ENCODE assay signal across 8 cellular contexts in genomic region chr7:22499888-22500689, GRCh38. TPM values are rescaled to one million over a fixed set of nuclear protein-coding genes. Genes with fewer than 3 reads are reported as not detected.
A peak's percentile ranks its signal among the peaks of the same experiment; 100 is the strongest.
DNase-seq lines count a peak whose midpoint lies in the region; ATAC-seq and TF ChIP-seq lines count a peak whose summit lies in the region.
"Not testable (repeated sequence)": the region's sequence is repeated elsewhere in the genome, so short reads cannot be mapped to it uniquely, and the experiment has no call there.

Gene STEAP1B (minus strand): TSS chr7:22500188. CDS start chr7:22494855, 5,333 bp downstream.

- H2AK5ac ChIP-seq in neuronal stem cell (ENCODE audit: low read depth, low read length): not testable (repeated sequence)

- H2BK5ac ChIP-seq in neuronal stem cell (ENCODE audit: low read length): not testable (repeated sequence)

- not testable (repeated sequence) for H3K9me3 Mint-ChIP-seq in activated naive CD4-positive, alpha-beta T cell treated with anti-CD3 and anti-CD28 coated beads, Interleukin-2, amount 10 ng/mL, durations not matched to agents 7 days and 5 days; stimulated activated naive B cell treated with anti-CD40 and anti-IgM and Interleukin-4, amounts not matched to agents 10 μg/mL and 1 μg/mL and 100 μg/mL, for 72 hours

- not testable (repeated sequence) for TF ChIP-seq EP300 in Ishikawa (IDR thresholded peaks at IDR 0.05; ENCODE audit: borderline replicate concordance)

- WGBS in neuronal stem cell (ENCODE audit: extremely low coverage in 2 of 2, insufficient read length in 2 of 2, insufficient replicate concordance in 1 of 2), 2 donors: no CpG with 5 or more reads among the region's 55 CpGs

- H3K4ac ChIP-seq in neuronal stem cell (ENCODE audit: low read length): not testable (repeated sequence)

- H3K27me3 ChIP-seq in DOHH2 (ENCODE audit: control insufficient read depth, low read length); SJSA1 (replicated peaks); neuronal stem cell (ENCODE audit: control insufficient read depth in 3 of 3, insufficient read depth in 3 of 3, low read depth in 1 of 3, low read length in 3 of 3): not testable (repeated sequence)

- not testable (repeated sequence) for H4K8ac ChIP-seq in neuronal stem cell (ENCODE audit: low read depth, low read length)

- not testable (repeated sequence) for H2BK15ac ChIP-seq in neuronal stem cell (ENCODE audit: low read length)

- peak within 1 kb of the TSS; percentile 69 for H3K18ac ChIP-seq in neuronal stem cell (ENCODE audit: low read length)

- TF ChIP-seq CTCF in DOHH2 (IDR thresholded peaks at IDR 0.05; ENCODE audit: low read depth, low read length, poor library complexity, severe bottlenecking): peak; percentile 77

- H3K4me1 Mint-ChIP-seq in activated naive CD4-positive, alpha-beta T cell treated with anti-CD3 and anti-CD28 coated beads, Interleukin-2, amount 10 ng/mL, durations not matched to agents 7 days and 5 days; stimulated activated naive B cell treated with anti-CD40 and anti-IgM and Interleukin-4, amounts not matched to agents 10 μg/mL and 1 μg/mL and 100 μg/mL, for 72 hours: not testable (repeated sequence)

- not testable (repeated sequence) for H4K91ac ChIP-seq in neuronal stem cell (ENCODE audit: low read depth, low read length, poor library complexity)

- H3K79me1 ChIP-seq in neuronal stem cell (ENCODE audit: low read depth, low read length): not testable (repeated sequence)

- peak; percentile 49; the same call in 1 of the 2 replicates for TF ChIP-seq RAD21 in Ishikawa (IDR thresholded peaks at IDR 0.05; ENCODE audit: low read depth)

- peak within 1 kb of the TSS; percentile 86 for H3K9ac ChIP-seq in neuronal stem cell (ENCODE audit: low read depth, low read length, poor library complexity)

- H3K4me2 ChIP-seq in DOHH2 (ENCODE audit: low read length): peak within 1 kb of the TSS; percentile 97
- H3K4me2 ChIP-seq in neuronal stem cell (ENCODE audit: insufficient read depth, low read length, poor library complexity, severe bottlenecking): peak within 1 kb of the TSS; percentile 37

- H3K36me3 Mint-ChIP-seq in activated naive CD4-positive, alpha-beta T cell treated with anti-CD3 and anti-CD28 coated beads, Interleukin-2, amount 10 ng/mL, durations not matched to agents 7 days and 5 days; stimulated activated naive B cell treated with anti-CD40 and anti-IgM and Interleukin-4, amounts not matched to agents 10 μg/mL and 1 μg/mL and 100 μg/mL, for 72 hours: not testable (repeated sequence)

- peak; percentile 34 to 69 for DNase-seq in SJSA1 (ENCODE audit: low read depth in 1 of 2, low spot score in 2 of 2)
- DNase-seq in activated naive CD4-positive, alpha-beta T cell treated with anti-CD3 and anti-CD28 coated beads, Interleukin-2, amount 10 ng/mL, durations not matched to agents 7 days and 5 days: peak; percentile 89
- peak; percentile 84 for DNase-seq in germinal center (ENCODE audit: low spot score)
- DNase-seq in neuronal stem cell (ENCODE audit: low spot score): peak; percentile 90
- DNase-seq in stimulated activated naive B cell treated with anti-CD40 and anti-IgM and Interleukin-4, amounts not matched to agents 10 μg/mL and 1 μg/mL and 100 μg/mL, for 72 hours: peak; percentile 80

- not testable (repeated sequence) for H3K36me3 ChIP-seq in DOHH2 (ENCODE audit: control insufficient read depth, low read length); SJSA1; neuronal stem cell (replicated peaks in 1 of 2; ENCODE audit: control insufficient read depth in 2 of 2, insufficient read depth in 2 of 2, low read length in 2 of 2)

- not testable (repeated sequence) for H2BK120ac ChIP-seq in neuronal stem cell (ENCODE audit: low read depth, low read length)

- CTCF ChIA-PET in activated naive CD4-positive, alpha-beta T cell treated with anti-CD3 and anti-CD28 coated beads, Interleukin-2, amount 10 ng/mL, durations not matched to agents 7 days and 5 days (lab: Charles Lee): interaction anchor here (0.6 to 2.0 kb wide), 3 partner anchors 390 to 396 kb away, joined by 3 to 10 read pairs (median 3); no protein-coding TSS in a partner anchor

- H3K27ac ChIP-seq in DOHH2 (ENCODE audit: low read depth, low read length); SJSA1; neuronal stem cell (replicated peaks; ENCODE audit: low read length): not testable (repeated sequence)

- H3K4me1 ChIP-seq in DOHH2 (ENCODE audit: control insufficient read depth, low read length): peaks cover 13% of the 10 kb centered on the region
- H3K4me1 ChIP-seq in SJSA1 (replicated peaks); neuronal stem cell (ENCODE audit: control insufficient read depth in 2 of 2, insufficient read depth in 1 of 2, low read depth in 1 of 2, low read length in 2 of 2): not testable (repeated sequence)

- H3K14ac ChIP-seq in neuronal stem cell (ENCODE audit: low read length): not testable (repeated sequence)

- H2AFZ ChIP-seq in neuronal stem cell (ENCODE audit: low read length): not testable (repeated sequence)

- H3K9me2 ChIP-seq in DOHH2 (replicated peaks; ENCODE audit: control insufficient read depth, low read length): not testable (repeated sequence)

- not testable (repeated sequence) for H3K23ac ChIP-seq in neuronal stem cell (ENCODE audit: low read depth, low read length, poor library complexity)

- not testable (repeated sequence) for H3K9me3 ChIP-seq in DOHH2 (ENCODE audit: control insufficient read depth, insufficient read depth, low read length); SJSA1 (replicated peaks); neuronal stem cell (replicated peaks in 1 of 2; ENCODE audit: control insufficient read depth in 2 of 2, insufficient read depth in 1 of 2, low read depth in 1 of 2, low read length in 2 of 2)

- peak; percentile 94 for ATAC-seq in GM21825 (IDR thresholded peaks at IDR 0.05; ENCODE audit: unreplicated experiment)
- peak; percentile 99 for ATAC-seq in stimulated activated naive B cell treated with anti-CD40 and anti-IgM and Interleukin-4, amounts not matched to agents 10 μg/mL and 1 μg/mL and 100 μg/mL, for 72 hours (replicated peaks)

- not testable (repeated sequence) for H3F3A ChIP-seq in DOHH2 (ENCODE audit: control insufficient read depth, insufficient read depth)

- H3K4me3 ChIP-seq in DOHH2 (ENCODE audit: low read length) (peak within 1 kb of the TSS; percentile 85), neuronal stem cell (ENCODE audit: low read length in 2 of 2) (peak within 1 kb of the TSS in 1 of 2 donors; percentile 78)
- not testable (repeated sequence) for H3K4me3 ChIP-seq in SJSA1

- H3K4me3 Mint-ChIP-seq in activated naive CD4-positive, alpha-beta T cell treated with anti-CD3 and anti-CD28 coated beads, Interleukin-2, amount 10 ng/mL, durations not matched to agents 7 days and 5 days: not testable (repeated sequence)
- H3K4me3 Mint-ChIP-seq in stimulated activated naive B cell treated with anti-CD40 and anti-IgM and Interleukin-4, amounts not matched to agents 10 μg/mL and 1 μg/mL and 100 μg/mL, for 72 hours: peak within 1 kb of the TSS; percentile 70 to 76

- peaks cover 27% of the 10 kb centered on the region for H3K27me3 Mint-ChIP-seq in activated naive CD4-positive, alpha-beta T cell treated with anti-CD3 and anti-CD28 coated beads, Interleukin-2, amount 10 ng/mL, durations not matched to agents 7 days and 5 days
- peaks cover 3 to 18% of the 10 kb centered on the region in 2 donors for H3K27me3 Mint-ChIP-seq in stimulated activated naive B cell treated with anti-CD40 and anti-IgM and Interleukin-4, amounts not matched to agents 10 μg/mL and 1 μg/mL and 100 μg/mL, for 72 hours

- not testable (repeated sequence) for H3K27ac Mint-ChIP-seq in activated naive CD4-positive, alpha-beta T cell treated with anti-CD3 and anti-CD28 coated beads, Interleukin-2, amount 10 ng/mL, durations not matched to agents 7 days and 5 days
- peak within 1 kb of the TSS; percentile 75 for H3K27ac Mint-ChIP-seq in stimulated activated naive B cell treated with anti-CD40 and anti-IgM and Interleukin-4, amounts not matched to agents 10 μg/mL and 1 μg/mL and 100 μg/mL, for 72 hours

- H3K79me2 ChIP-seq in DOHH2 (ENCODE audit: control insufficient read depth, low read length): not testable (repeated sequence)

- H2BK12ac ChIP-seq in neuronal stem cell (ENCODE audit: low read length): not testable (repeated sequence)

- not testable (repeated sequence) for H4K20me1 ChIP-seq in DOHH2 (ENCODE audit: control insufficient read depth, insufficient read depth, low read depth, low read length)

TF ChIP-seq in Ishikawa, 13 proteins besides CTCF, POLR2A, EP300 and RAD21:
- peak; percentile 95 for TF ChIP-seq MAX (IDR thresholded peaks at IDR 0.05)

RNA-seq across cellular contexts. Expression of gene STEAP1B, which starts in this region (rescaled TPM):
- total RNA-seq in SJSA1 (2014; rRNA removed; shearing (Covaris generic)): 1.6 and 1.7 TPM in 2 replicates
- 2.8 TPM for polyA plus RNA-seq in neuronal stem cell (2013, experiment 1 of 2)
- polyA plus RNA-seq in neuronal stem cell (2013, experiment 2 of 2): 3.0 TPM
